ENCODE assay signal across 23 cellular contexts in genomic region chr13:80717834-80718233, GRCh38.
"Had no signal": no experiment of that assay in that cellular context is flagged by ENCODE, and none has a peak within 500 bp of the region (broad histone marks: within the 10 kb centered on the region; RNA-seq: fewer than 3 reads in every experiment).

No MANE protein-coding gene starts in this region.

- H3K27ac ChIP-seq: Peyer's patch, RWPE1, VCaP had no signal

- H3K36me3 ChIP-seq: Peyer's patch had no signal

- H3K27me3 ChIP-seq: Peyer's patch had no signal

- DNase-seq: activated CD4-positive, alpha-beta memory T cell treated with anti-CD3 and anti-CD28 coated beads for 36 hours; activated CD4-positive, alpha-beta T cell treated with anti-CD3 and anti-CD28 coated beads, Interleukin-2, amount 10 ng/mL, durations not matched to agents 7 days and 5 days; activated CD4-positive, CD25-positive, alpha-beta regulatory T cell; activated CD8-positive, alpha-beta memory T cell treated with anti-CD3 and anti-CD28 coated beads for 24 hours; activated gamma-delta T cell; activated naive CD4-positive, alpha-beta T cell treated with anti-CD3 and anti-CD28 coated beads for 36 hours; activated T-cell treated with anti-CD3 and anti-CD28 coated beads, Interleukin-2, amount 50 U/mL, for 4 hours; amygdala; Karpas-422; MM.1S; NCI-H1092 treated with DMSO at 0.1 percent for 48 hours; NCI-H1417 treated with DMSO at 0.1 percent for 48 hours; NCI-H1694; NCI-H2029; NCI-H510A treated with DMSO at 0.1 percent for 48 hours; NCI-H69; NK-92 treated with Interleukin-12 subunit alpha and Interleukin-12 subunit beta, amount 100 ng/mL, for 24 hours; Peyer's patch; Right ventricle myocardium superior; T-helper 9 cell had no signal

- H3K4me1 ChIP-seq: Peyer's patch had no signal

- H3K9me3 ChIP-seq: Peyer's patch had no signal

- ATAC-seq: activated T-cell treated with anti-CD3 and anti-CD28 coated beads, Interleukin-2, amount 50 U/mL, for 4 hours; activated T-helper 17 cell treated with anti-CD3 and anti-CD28 coated beads, Interleukin-2, amount 50 U/mL, for 72 hours had no signal

- H3K4me3 ChIP-seq: Peyer's patch had no signal
